In genomic region chr14:91116401-91116800, GRCh38 we compare ENCODE assay signal across 7 cellular contexts. TPM values are rescaled to one million over a fixed set of nuclear protein-coding genes. Genes with fewer than 3 reads are reported as not detected.
A peak's percentile ranks its signal among the peaks of the same experiment; 100 is the strongest.
DNase-seq lines count a peak whose midpoint lies in the region; ATAC-seq and TF ChIP-seq lines count a peak whose summit lies in the region.
"Not testable (repeated sequence)": the region's sequence is repeated elsewhere in the genome, so short reads cannot be mapped to it uniquely, and the experiment has no call there.

No MANE protein-coding gene starts in this region.

- not testable (repeated sequence) for H3K9me3 Mint-ChIP-seq in activated naive CD8-positive, alpha-beta T cell (ENCODE audit: low read depth)

- not testable (repeated sequence) for TF ChIP-seq CTCF in GM12864 (IDR thresholded peaks at IDR 0.05; ENCODE audit: low read depth, low read length, missing control alignments); epithelial cell of proximal tubule (conservative IDR thresholded peaks at IDR 0.05; ENCODE audit: low read depth, low read length)

- peak overlapping the region; percentile 99 for H3K27ac Mint-ChIP-seq in activated naive CD8-positive, alpha-beta T cell

- H3K4me1 ChIP-seq in NT2/D1 (ENCODE audit: insufficient read depth, insufficient read length) = not testable (repeated sequence)
- peaks cover 59% of the 10 kb centered on the region for H3K4me1 ChIP-seq in mononuclear cell (ENCODE audit: insufficient read depth, low read length)

- not testable (repeated sequence) for H3K27me3 Mint-ChIP-seq in activated naive CD8-positive, alpha-beta T cell

- not testable (repeated sequence) for H3K9me3 ChIP-seq in NT2/D1 (ENCODE audit: insufficient read depth, low read length); mononuclear cell (ENCODE audit: low read depth, low read length)

- peak; percentile 3 to 6 for ATAC-seq in activated CD4-positive, CD25-positive, alpha-beta regulatory T cell treated with anti-CD3 and anti-CD28 coated beads, Interleukin-2, amount 50 U/mL, for 24 hours

- H3K4me3 Mint-ChIP-seq in activated naive CD8-positive, alpha-beta T cell = peak overlapping the region; percentile 98

- peaks cover 11% of the 10 kb centered on the region for H3K36me3 ChIP-seq in NT2/D1 (ENCODE audit: insufficient read depth, insufficient read length, low read length)

- peaks cover 79% of the 10 kb centered on the region for H3K4me1 Mint-ChIP-seq in activated naive CD8-positive, alpha-beta T cell (ENCODE audit: low read depth)

- peaks cover 27% of the 10 kb centered on the region for H3K36me3 Mint-ChIP-seq in activated naive CD8-positive, alpha-beta T cell

- not testable (repeated sequence) for DNase-seq in GM12864 (ENCODE audit: low read depth); NT2/D1 (ENCODE audit: low read depth, low spot score); epithelial cell of proximal tubule (ENCODE audit: low read depth)
- DNase-seq in stimulated activated CD4-positive, alpha-beta T cell treated with anti-CD3 and anti-CD28 coated beads, Interleukin-2, amount 100 ng/mL, for 24 hours = peak; percentile 18 to 28

- H3K9ac ChIP-seq in NT2/D1 (ENCODE audit: insufficient read length, low read depth) = peak overlapping the region; percentile 42

- H3K4me3 ChIP-seq in GM12864 (ENCODE audit: low read depth, low read length) (peak overlapping the region; percentile 75), epithelial cell of proximal tubule (ENCODE audit: low read depth, low read length) (peak overlapping the region; percentile 84), mononuclear cell (ENCODE audit: low read length) (peak overlapping the region; percentile 62)
- H3K4me3 ChIP-seq in NT2/D1 (ENCODE audit: insufficient read length, low read depth) = not testable (repeated sequence)

- H3K27me3 ChIP-seq in NT2/D1 (ENCODE audit: insufficient read depth, insufficient read length); mononuclear cell (ENCODE audit: insufficient read depth, low read length): not testable (repeated sequence)

RNA-seq across cellular contexts. Expression of gene DGLUCY, which starts 2.5 kb away (rescaled TPM):
- total RNA-seq in epithelial cell of proximal tubule = 21.6 and 27.9 TPM in 2 replicates
- 23.2 TPM for total RNA-seq in mononuclear cell

RNA-seq across cellular contexts. Expression of gene RPS6KA5, which starts 56.0 kb away (rescaled TPM):
- total RNA-seq in epithelial cell of proximal tubule (3.6 and 3.7 TPM in 2 replicates), mononuclear cell (12.5 TPM)
